ENCODE assay signal across 1 cellular context in genomic region chr11:69964247-69964643, GRCh38.
TF ChIP-seq lines count a peak whose summit lies in the region.

No MANE protein-coding gene starts in this region.

TF ChIP-seq in IMR-90, 13 proteins besides CTCF, POLR2A, EP300 and RAD21 (continued from another document):
- TF ChIP-seq, protein P1, sequence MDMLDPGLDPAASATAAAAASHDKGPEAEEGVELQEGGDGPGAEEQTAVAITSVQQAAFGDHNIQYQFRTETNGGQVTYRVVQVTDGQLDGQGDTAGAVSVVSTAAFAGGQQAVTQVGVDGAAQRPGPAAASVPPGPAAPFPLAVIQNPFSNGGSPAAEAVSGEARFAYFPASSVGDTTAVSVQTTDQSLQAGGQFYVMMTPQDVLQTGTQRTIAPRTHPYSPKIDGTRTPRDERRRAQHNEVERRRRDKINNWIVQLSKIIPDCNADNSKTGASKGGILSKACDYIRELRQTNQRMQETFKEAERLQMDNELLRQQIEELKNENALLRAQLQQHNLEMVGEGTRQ (IDR thresholded peaks at IDR 0.05; ENCODE audit: low read depth, low read length) = no peak
- no peak for TF ChIP-seq FOS (IDR thresholded peaks at IDR 0.05; ENCODE audit: low read depth, low read length)
- TF ChIP-seq RCOR1 (IDR thresholded peaks at IDR 0.05; ENCODE audit: insufficient replicate concordance, low read length) = no peak
- TF ChIP-seq MXI1 (IDR thresholded peaks at IDR 0.05; ENCODE audit: borderline replicate concordance, low read depth, low read length) = no peak
- TF ChIP-seq, protein P2, sequence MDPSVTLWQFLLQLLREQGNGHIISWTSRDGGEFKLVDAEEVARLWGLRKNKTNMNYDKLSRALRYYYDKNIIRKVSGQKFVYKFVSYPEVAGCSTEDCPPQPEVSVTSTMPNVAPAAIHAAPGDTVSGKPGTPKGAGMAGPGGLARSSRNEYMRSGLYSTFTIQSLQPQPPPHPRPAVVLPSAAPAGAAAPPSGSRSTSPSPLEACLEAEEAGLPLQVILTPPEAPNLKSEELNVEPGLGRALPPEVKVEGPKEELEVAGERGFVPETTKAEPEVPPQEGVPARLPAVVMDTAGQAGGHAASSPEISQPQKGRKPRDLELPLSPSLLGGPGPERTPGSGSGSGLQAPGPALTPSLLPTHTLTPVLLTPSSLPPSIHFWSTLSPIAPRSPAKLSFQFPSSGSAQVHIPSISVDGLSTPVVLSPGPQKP (IDR thresholded peaks at IDR 0.05; ENCODE audit: borderline replicate concordance, low read depth, low read length) = no peak
- no peak for TF ChIP-seq CHD1 (IDR thresholded peaks at IDR 0.05; ENCODE audit: low read depth, low read length)
- TF ChIP-seq CEBPB (IDR thresholded peaks at IDR 0.05; ENCODE audit: low read depth, low read length) = no peak
- TF ChIP-seq RFX5 (IDR thresholded peaks at IDR 0.05; ENCODE audit: low read depth, low read length) = no peak
- no peak for TF ChIP-seq MAZ (IDR thresholded peaks at IDR 0.05; ENCODE audit: borderline replicate concordance, low read depth, low read length)
- no peak for TF ChIP-seq SMC3 (IDR thresholded peaks at IDR 0.05; ENCODE audit: low read depth, low read length)
- TF ChIP-seq MAFK (IDR thresholded peaks at IDR 0.05; ENCODE audit: low read depth, low read length) = no peak
